ENCODE assay signal across 1 cellular context in the genomic region with DNA sequence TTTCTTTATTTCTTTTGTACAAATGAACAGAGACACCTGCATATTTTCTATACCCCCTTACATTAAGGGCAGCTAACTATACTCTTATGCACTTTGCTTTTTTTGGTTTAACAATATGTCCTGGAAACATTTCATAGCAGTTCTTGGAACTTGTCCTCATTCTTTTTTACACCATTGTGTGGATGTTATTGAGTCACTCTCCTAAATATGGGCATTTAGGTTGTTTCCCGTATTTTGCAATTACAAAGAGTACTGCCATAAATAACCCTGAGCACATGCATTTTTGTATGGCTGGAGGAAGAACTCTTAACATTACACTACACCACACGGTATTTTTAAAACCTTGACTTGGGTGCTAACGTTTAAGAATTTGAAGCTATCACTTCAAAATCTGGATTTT.
TF ChIP-seq lines count a peak whose summit lies in the region.

No MANE protein-coding gene starts in this region.

TF ChIP-seq in IMR-90, 13 proteins besides CTCF, POLR2A, EP300 and RAD21:
- TF ChIP-seq, protein P1, sequence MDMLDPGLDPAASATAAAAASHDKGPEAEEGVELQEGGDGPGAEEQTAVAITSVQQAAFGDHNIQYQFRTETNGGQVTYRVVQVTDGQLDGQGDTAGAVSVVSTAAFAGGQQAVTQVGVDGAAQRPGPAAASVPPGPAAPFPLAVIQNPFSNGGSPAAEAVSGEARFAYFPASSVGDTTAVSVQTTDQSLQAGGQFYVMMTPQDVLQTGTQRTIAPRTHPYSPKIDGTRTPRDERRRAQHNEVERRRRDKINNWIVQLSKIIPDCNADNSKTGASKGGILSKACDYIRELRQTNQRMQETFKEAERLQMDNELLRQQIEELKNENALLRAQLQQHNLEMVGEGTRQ (IDR thresholded peaks at IDR 0.05; ENCODE audit: low read depth, low read length): no peak
- TF ChIP-seq RCOR1 (IDR thresholded peaks at IDR 0.05; ENCODE audit: insufficient replicate concordance, low read length) (no peak), CHD1 (IDR thresholded peaks at IDR 0.05; ENCODE audit: low read depth, low read length) (no peak), FOS (IDR thresholded peaks at IDR 0.05; ENCODE audit: low read depth, low read length) (peak; percentile 12; the same call in 1 of the 2 replicates), NFE2L2 (IDR thresholded peaks at IDR 0.05; ENCODE audit: low read depth, low read length) (no peak), SMC3 (IDR thresholded peaks at IDR 0.05; ENCODE audit: low read depth, low read length) (no peak), CEBPB (IDR thresholded peaks at IDR 0.05; ENCODE audit: low read depth, low read length) (peak; percentile 93), BHLHE40 (IDR thresholded peaks at IDR 0.05; ENCODE audit: low read depth, low read length) (no peak)
- TF ChIP-seq, protein P2, sequence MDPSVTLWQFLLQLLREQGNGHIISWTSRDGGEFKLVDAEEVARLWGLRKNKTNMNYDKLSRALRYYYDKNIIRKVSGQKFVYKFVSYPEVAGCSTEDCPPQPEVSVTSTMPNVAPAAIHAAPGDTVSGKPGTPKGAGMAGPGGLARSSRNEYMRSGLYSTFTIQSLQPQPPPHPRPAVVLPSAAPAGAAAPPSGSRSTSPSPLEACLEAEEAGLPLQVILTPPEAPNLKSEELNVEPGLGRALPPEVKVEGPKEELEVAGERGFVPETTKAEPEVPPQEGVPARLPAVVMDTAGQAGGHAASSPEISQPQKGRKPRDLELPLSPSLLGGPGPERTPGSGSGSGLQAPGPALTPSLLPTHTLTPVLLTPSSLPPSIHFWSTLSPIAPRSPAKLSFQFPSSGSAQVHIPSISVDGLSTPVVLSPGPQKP (IDR thresholded peaks at IDR 0.05; ENCODE audit: borderline replicate concordance, low read depth, low read length): peak; percentile 73; the same call in 1 of the 2 replicates
